ENCODE assay signal across 26 cellular contexts in the genomic region with DNA sequence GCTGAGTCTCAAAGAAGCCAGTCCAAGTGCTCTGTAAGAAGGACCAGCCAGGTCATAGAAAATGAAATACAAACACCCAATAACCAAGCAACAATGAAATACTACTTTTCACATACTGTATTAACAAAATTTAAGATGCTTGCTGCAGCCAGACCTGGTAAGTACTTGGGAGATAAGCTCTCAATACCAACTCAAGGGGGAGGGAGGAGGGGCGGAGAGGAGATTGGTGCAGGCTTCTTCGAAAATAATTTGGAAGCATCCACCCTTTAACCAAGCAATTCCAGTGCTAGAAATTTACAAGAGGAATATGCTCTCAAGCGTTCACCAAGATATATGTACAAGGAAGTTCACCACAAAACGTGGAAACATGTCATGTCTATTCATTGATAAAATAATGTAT. TPM values are rescaled to one million over a fixed set of nuclear protein-coding genes. Genes with fewer than 3 reads are reported as not detected.
DNase-seq lines count a peak whose midpoint lies in the region; FAIRE-seq and TF ChIP-seq lines count a peak whose summit lies in the region.
"Had no signal": no experiment of that assay in that cellular context is flagged by ENCODE, and none has a peak within 500 bp of the region (broad histone marks: within the 10 kb centered on the region; RNA-seq: fewer than 3 reads in every experiment).

No MANE protein-coding gene starts in this region.

- H3K27ac ChIP-seq in HUES64 (ENCODE audit: low read depth, low read length) (peak overlapping the region; percentile 98), endodermal cell (ENCODE audit: low read depth, low read length) (peak overlapping the region; percentile 30), mesendoderm (ENCODE audit: low read depth, low read length) (peak overlapping the region; percentile 98)
- H3K27ac ChIP-seq: 22Rv1, BLaER1 had no signal

- H3K9ac ChIP-seq in HUES64 (ENCODE audit: low read depth, low read length): peak overlapping the region; percentile 50
- H3K9ac ChIP-seq in endodermal cell (ENCODE audit: extremely low read depth, low read length, poor library complexity, severe bottlenecking): peak overlapping the region; percentile 99
- peak overlapping the region; percentile 68 for H3K9ac ChIP-seq in mesendoderm (ENCODE audit: low read length)
- H3K9ac ChIP-seq: BLaER1 had no signal

- no peaks in the 10 kb centered on the region for H3K27me3 Mint-ChIP-seq in endodermal cell (ENCODE audit: insufficient read depth)
- peaks cover 2% of the 10 kb centered on the region for H3K27me3 Mint-ChIP-seq in activated T-cell treated with anti-CD3 and anti-CD28 coated beads, Interleukin-2, amount 50 U/mL, for 24 hours
- peaks cover 33% of the 10 kb centered on the region for H3K27me3 Mint-ChIP-seq in HFFc6 (ENCODE audit: insufficient read depth)

- H3K4ac ChIP-seq in mesendoderm (ENCODE audit: low read depth, low read length): peak overlapping the region; percentile 96

- peak overlapping the region; percentile 100 for H2BK120ac ChIP-seq in mesendoderm (ENCODE audit: low read depth, low read length)

- H3K4me1 Mint-ChIP-seq in endodermal cell (peaks cover 35% of the 10 kb centered on the region), HFFc6 (ENCODE audit: low read depth) (no peaks in the 10 kb centered on the region)
- H3K4me1 Mint-ChIP-seq in activated T-cell treated with anti-CD3 and anti-CD28 coated beads, Interleukin-2, amount 50 U/mL, for 24 hours (ENCODE audit: low read depth): peaks cover 1% of the 10 kb centered on the region
- H3K4me1 Mint-ChIP-seq: IgD-negative memory B cell had no signal

- H3K23ac ChIP-seq in mesendoderm (ENCODE audit: low read length): no peak overlapping the region

- H3K9me3 Mint-ChIP-seq in endodermal cell (peaks cover 20% of the 10 kb centered on the region), HFFc6 (no peaks in the 10 kb centered on the region; the same call in 1 of the 2 replicates)
- H3K9me3 Mint-ChIP-seq in activated T-cell treated with anti-CD3 and anti-CD28 coated beads, Interleukin-2, amount 50 U/mL, for 24 hours: no peaks in the 10 kb centered on the region
- H3K9me3 Mint-ChIP-seq: CD4-positive, alpha-beta T cell had no signal

- H4K8ac ChIP-seq in mesendoderm (ENCODE audit: low read depth, low read length): no peak overlapping the region

- no peak overlapping the region for H2AK5ac ChIP-seq in mesendoderm (ENCODE audit: low read length)

- peak overlapping the region; percentile 97 for H3K18ac ChIP-seq in mesendoderm (ENCODE audit: low read length)

- peak overlapping the region; percentile 41 for H3K4me2 ChIP-seq in mesendoderm (ENCODE audit: low read length)
- H3K4me2 ChIP-seq: BLaER1 had no signal

- H3K4me1 ChIP-seq in HUES64 (ENCODE audit: insufficient read depth, low read length) (peaks cover 36% of the 10 kb centered on the region), endodermal cell (ENCODE audit: control insufficient read depth, insufficient read depth, low read length) (peaks cover 6% of the 10 kb centered on the region), mesendoderm (ENCODE audit: control insufficient read depth, low read depth, low read length) (peaks cover 14% of the 10 kb centered on the region)

- peak; percentile 27 to 49 for DNase-seq in NCI-H524 (lab: John Stamatoyannopoulos, UW)
- DNase-seq in NCI-H524 treated with DMSO at 0.1 percent for 48 hours (lab: John Stamatoyannopoulos, UW): no peak
- peak; percentile 75 for DNase-seq in endodermal cell
- peak; percentile 86 for DNase-seq in mesendoderm
- no peak for DNase-seq in activated T-cell treated with anti-CD3 and anti-CD28 coated beads, Interleukin-2, amount 50 U/mL, for 24 hours
- no peak for DNase-seq in HFFc6
- DNase-seq in HTR-8/SVneo (ENCODE audit: insufficient read length, low spot score): no peak
- DNase-seq: ACHN; CD4-positive, alpha-beta T cell; COR-L47; DMS 273 treated with DMSO at 0.1 percent for 48 hours; DMS79 treated with DMSO at 0.1 percent for 48 hours; GOT3; Karpas-422; NCI-H1417; NCI-H1694 treated with DMSO at 0.1 percent for 48 hours; NCI-H2081 treated with DMSO at 0.1 percent for 48 hours; NCI-H526 treated with DMSO at 0.1 percent for 48 hours; Right ventricle myocardium superior had no signal

- TF ChIP-seq CTCF in endodermal cell (conservative IDR thresholded peaks at IDR 0.05): no peak
- no peak for TF ChIP-seq CTCF in HFFc6 (IDR thresholded peaks at IDR 0.05)

- peak overlapping the region; percentile 98 for H2BK15ac ChIP-seq in mesendoderm (replicated peaks; ENCODE audit: low read depth)

- H3K36me3 ChIP-seq in HUES64 (ENCODE audit: insufficient read depth, low read length) (peaks cover under 1% of the 10 kb centered on the region; the same call in 1 of the 2 replicates), endodermal cell (ENCODE audit: control insufficient read depth, insufficient read depth, low read length) (no peaks in the 10 kb centered on the region), mesendoderm (ENCODE audit: control insufficient read depth, insufficient read depth, low read length) (no peaks in the 10 kb centered on the region)
- H3K36me3 ChIP-seq: BLaER1 had no signal

- FAIRE-seq in HTR-8/SVneo (lab: Jason Lieb, UNC): no peak
- FAIRE-seq: GM12878 had no signal

- H3K79me2 ChIP-seq in mesendoderm (ENCODE audit: control insufficient read depth, insufficient read depth, low read length): peaks cover 7% of the 10 kb centered on the region

- peaks cover 15% of the 10 kb centered on the region for H3K36me3 Mint-ChIP-seq in endodermal cell (ENCODE audit: low read depth)
- no peaks in the 10 kb centered on the region for H3K36me3 Mint-ChIP-seq in activated T-cell treated with anti-CD3 and anti-CD28 coated beads, Interleukin-2, amount 50 U/mL, for 24 hours (ENCODE audit: low read depth)
- H3K36me3 Mint-ChIP-seq in HFFc6 (ENCODE audit: low read depth): no peaks in the 10 kb centered on the region
- H3K36me3 Mint-ChIP-seq: IgD-negative memory B cell had no signal

- H3K9me3 ChIP-seq in HUES64 (ENCODE audit: insufficient read depth, low read depth, low read length): 0 out of 2 replicates have a peak, but pooled peaks cover 5% of the 10 kb centered on the region
- peaks cover 25% of the 10 kb centered on the region for H3K9me3 ChIP-seq in endodermal cell (ENCODE audit: control insufficient read depth, low read length)
- H3K9me3 ChIP-seq: BLaER1 had no signal

- H3K27me3 ChIP-seq in HUES64 (ENCODE audit: insufficient read depth, low read length): peaks cover 31% of the 10 kb centered on the region; the same call in 1 of the 2 replicates
- H3K27me3 ChIP-seq in endodermal cell (ENCODE audit: control insufficient read depth, insufficient read depth, low read length, poor library complexity, severe bottlenecking): no peaks in the 10 kb centered on the region
- H3K27me3 ChIP-seq in mesendoderm (ENCODE audit: insufficient read depth, low read length, poor library complexity): no peaks in the 10 kb centered on the region
- H3K27me3 ChIP-seq: BLaER1 had no signal

- H3K56ac ChIP-seq in mesendoderm (ENCODE audit: low read length): peak overlapping the region; percentile 85

- no CpG with 5 or more reads among the region's 4 CpGs for WGBS in HUES64
- 0 to 14% methylated on average over 1 to 2 of the region's 4 CpGs for WGBS in endodermal cell (ENCODE audit: insufficient coverage in 1 of 2, insufficient read length in 1 of 2), 2 experiments
- WGBS in mesendoderm (ENCODE audit: extremely low coverage, insufficient coverage, low lambda C conversion rate): no CpG with 5 or more reads among the region's 4 CpGs

- H3K27ac Mint-ChIP-seq in endodermal cell (peak overlapping the region; percentile 100), HFFc6 (no peak overlapping the region)
- no peak overlapping the region for H3K27ac Mint-ChIP-seq in activated T-cell treated with anti-CD3 and anti-CD28 coated beads, Interleukin-2, amount 50 U/mL, for 24 hours
- H3K27ac Mint-ChIP-seq: CD4-positive, alpha-beta T cell; IgD-negative memory B cell had no signal

- peak overlapping the region; percentile 92 for H4K5ac ChIP-seq in mesendoderm (ENCODE audit: low read length)

- peak overlapping the region; percentile 27 for H3K4me3 ChIP-seq in HUES64 (ENCODE audit: low read length)
- peak overlapping the region; percentile 99 for H3K4me3 ChIP-seq in endodermal cell (ENCODE audit: low read length)
- H3K4me3 ChIP-seq in mesendoderm (ENCODE audit: low read length): no peak overlapping the region
- H3K4me3 ChIP-seq: BLaER1, GM12878 had no signal

- H3K79me1 ChIP-seq in mesendoderm (ENCODE audit: low read length): no peaks in the 10 kb centered on the region

- H2BK5ac ChIP-seq in mesendoderm (ENCODE audit: low read length): peak overlapping the region; percentile 99

- peak overlapping the region; percentile 97 for H3K4me3 Mint-ChIP-seq in endodermal cell
- no peak overlapping the region for H3K4me3 Mint-ChIP-seq in activated T-cell treated with anti-CD3 and anti-CD28 coated beads, Interleukin-2, amount 50 U/mL, for 24 hours
- no peak overlapping the region for H3K4me3 Mint-ChIP-seq in HFFc6
- H3K4me3 Mint-ChIP-seq: CD4-positive, alpha-beta T cell; IgD-negative memory B cell had no signal

RNA-seq across cellular contexts. Expression of gene LRRC2, which starts 7.6 kb away (rescaled TPM):
- polyA plus RNA-seq in HUES64 (2013, experiment 1 of 2): 2.2 TPM
- polyA plus RNA-seq in HUES64 (2013, experiment 2 of 2): 1.4 TPM
- 10 to 100 TPM in 1 of 2 donors, 1 to 10 TPM in 1; 8.9 to 10.2 TPM for total RNA-seq in endodermal cell
- 1.1 TPM for polyA plus RNA-seq in endodermal cell (2013, experiment 1 of 2)
- 0.70 TPM for polyA plus RNA-seq in endodermal cell (2013, experiment 2 of 2)
- polyA plus RNA-seq in mesendoderm (2013, experiment 1 of 2): 3.4 TPM
- polyA plus RNA-seq in mesendoderm (2013, experiment 2 of 2): 3.4 TPM
- under 1 TPM; 0.19 to 0.56 (median 0.37) TPM for total RNA-seq in HFFc6 (2021; fragmentation: NEBNext Ultra II Directional; extraction: Animal tissue kit (Norgen Biotek cat#: 25700))
- total RNA-seq: GM12878, SK-MEL-5 had no signal
- polyA plus RNA-seq: GM12878 had no signal

RNA-seq across cellular contexts. Expression of gene FAM240A, which starts 38.6 kb away (rescaled TPM):
- polyA plus RNA-seq in HUES64 (2013, experiment 1 of 2): not detected
- not detected for polyA plus RNA-seq in HUES64 (2013, experiment 2 of 2)
- total RNA-seq in endodermal cell: not detected
- not detected for polyA plus RNA-seq in endodermal cell (2013, experiment 1 of 2)
- not detected for polyA plus RNA-seq in endodermal cell (2013, experiment 2 of 2)
- 0.07 TPM for polyA plus RNA-seq in mesendoderm (2013, experiment 1 of 2)
- polyA plus RNA-seq in mesendoderm (2013, experiment 2 of 2): 0.07 TPM
- total RNA-seq in HFFc6 (2021; fragmentation: NEBNext Ultra II Directional; extraction: Animal tissue kit (Norgen Biotek cat#: 25700)): not detected
- total RNA-seq: CD4-positive, alpha-beta T cell; GM12878; M059J; Right ventricle myocardium superior; SK-MEL-5 had no signal
- polyA plus RNA-seq: GM12878, IgD-negative memory B cell had no signal

Comparison
In these comparisons a context has a peak if more than half of its experiments do, and no peak if none do; other contexts are left out.
1. DNase-seq: peak in NCI-H524 (2 of 2), endodermal cell (single experiment) and mesendoderm (single experiment); none in NCI-H524 treated with DMSO at 0.1 percent for 48 hours (single experiment), activated T-cell treated with anti-CD3 and anti-CD28 coated beads, Interleukin-2, amount 50 U/mL, for 24 hours (single experiment), HFFc6 (single experiment) and HTR-8/SVneo (single experiment).
2. H3K27ac ChIP-seq: peak in every context shown above with its lines; median percentile 98 in HUES64; 98 in mesendoderm; 30 in endodermal cell.
3. RNA of gene LRRC2, which starts 7.6 kb away (total RNA-seq): 8.9 to 10.2 TPM in endodermal cell; 0.19 to 0.56 TPM in HFFc6; every median in the first group is over 4 times any median in the second.
4. Peak in every context shown above with its lines, with median percentiles within 50 percentile points of each other: H3K9ac ChIP-seq.